8 cellular contexts compared by ENCODE assay signal in genomic region chr5:65481171-65481575, GRCh38. TPM values are rescaled to one million over a fixed set of nuclear protein-coding genes. Genes with fewer than 3 reads are reported as not detected.
A peak's percentile ranks its signal among the peaks of the same experiment; 100 is the strongest.
DNase-seq lines count a peak whose midpoint lies in the region; ATAC-seq and TF ChIP-seq lines count a peak whose summit lies in the region.

No MANE protein-coding gene starts in this region.

- whole genome bisulfite sequencing in GM23248 (ENCODE audit: low coverage in 1 of 2, low lambda C conversion rate in 2 of 2, missing lambda C conversion rate in 2 of 2), 2 experiments, result 0 to 1% methylated on average over 7 of the region's 7 CpGs
- 0 to 2% methylated on average over 7 of the region's 7 CpGs for WGBS in gastroesophageal sphincter (ENCODE audit: low coverage in 1 of 2), 2 donors

- H3K27me3 Mint-ChIP-seq in CD8-positive, alpha-beta T cell (ENCODE audit: low read depth), result no peaks in the 10 kb centered on the region

- no peak for TF ChIP-seq EP300 in gastroesophageal sphincter (IDR thresholded peaks at IDR 0.05)

- H3K4me2 ChIP-seq in GM23248 (ENCODE audit: unreplicated experiment), result peak overlapping the region; percentile 100

- peak overlapping the region; percentile 94 for H3K27ac Mint-ChIP-seq in CD8-positive, alpha-beta T cell

- CTCF ChIA-PET in CD8-positive, alpha-beta T cell (lab: Charles Lee), result interaction anchor here (0.6 to 2.0 kb wide), 6 partner anchors 166 to 671 kb away, joined by 3 to 8 read pairs (median 4); no protein-coding TSS in a partner anchor

- H3K4me3 Mint-ChIP-seq in CD8-positive, alpha-beta T cell, result peak overlapping the region; percentile 88

- H3K4me1 Mint-ChIP-seq in CD8-positive, alpha-beta T cell (ENCODE audit: low read depth), result peaks cover 16% of the 10 kb centered on the region

- in situ Hi-C loops in GM23248 (cut with MboI), result loop anchor here (5.0 to 25.0 kb wide), 4 partner anchors 386 to 844 kb away; no protein-coding TSS in a partner anchor

- H3K9me3 Mint-ChIP-seq in CD8-positive, alpha-beta T cell, result no peaks in the 10 kb centered on the region

- DNase-seq in CD8-positive, alpha-beta T cell, result no peak
- DNase-seq in GM23248, result peak; percentile 44
- no peak for DNase-seq in SJCRH30
- no peak for DNase-seq in CD1c-positive myeloid dendritic cell (ENCODE audit: extremely low spot score)
- DNase-seq in H4 (ENCODE audit: low spot score), result no peak
- no peak for DNase-seq in posterior cingulate gyrus

- peak overlapping the region; percentile 74 for H3K27ac ChIP-seq in CD8-positive, alpha-beta T cell (ENCODE audit: low read depth, low read length)
- H3K27ac ChIP-seq in GM23248, result peak overlapping the region; percentile 96
- H3K27ac ChIP-seq in SJCRH30, result peak overlapping the region; percentile 32
- H3K27ac ChIP-seq in gastroesophageal sphincter, result peak overlapping the region; percentile 86 to 100 (median 90)
- H3K27ac ChIP-seq in skin epidermis, result peak overlapping the region in 16 of 21 experiments; percentile 21 to 88 (median 74)

- no peak for TF ChIP-seq CTCF in CD8-positive, alpha-beta T cell (IDR thresholded peaks at IDR 0.05)
- no peak for TF ChIP-seq CTCF in gastroesophageal sphincter (IDR thresholded peaks at IDR 0.05)

- intact Hi-C loops in CD8-positive, alpha-beta T cell (cut with DNase I, micrococcal nuclease), result loop anchor here (2.0 to 5.0 kb wide), 5 partner anchors 81 to 1254 kb away; partner anchors contain the start of genes CENPK (in 2 of the 2), PPWD1 (in 2 of the 2) and TRIM23 (in 1 of the 2)
- intact Hi-C loops in posterior cingulate gyrus (cut with DNase I), result loop anchor here (5.0 to 10.0 kb wide), 3 partner anchors 376 to 846 kb away; no protein-coding TSS in a partner anchor

- POLR2A ChIA-PET in CD8-positive, alpha-beta T cell (lab: Charles Lee), result interaction anchor here (0.6 to 2.2 kb wide), 4 partner anchors 364 to 520 kb away, joined by 3 to 7 read pairs (median 4); no protein-coding TSS in a partner anchor

- peaks cover 54% of the 10 kb centered on the region for H3K79me2 ChIP-seq in GM23248 (ENCODE audit: insufficient read depth)

- no peaks in the 10 kb centered on the region for H3K9me2 ChIP-seq in GM23248 (ENCODE audit: insufficient read depth)

- H2AFZ ChIP-seq in GM23248, result peak overlapping the region; percentile 67

- no peaks in the 10 kb centered on the region for H3K9me3 ChIP-seq in CD8-positive, alpha-beta T cell (ENCODE audit: low read length)
- H3K9me3 ChIP-seq in GM23248 (ENCODE audit: low read depth) (no peaks in the 10 kb centered on the region), SJCRH30 (replicated peaks) (no peaks in the 10 kb centered on the region), gastroesophageal sphincter (no peaks in the 10 kb centered on the region)

- H3K9ac ChIP-seq in GM23248, result peak overlapping the region; percentile 92

- H3K36me3 ChIP-seq in CD8-positive, alpha-beta T cell (ENCODE audit: insufficient read depth, low read length), result no peaks in the 10 kb centered on the region
- H3K36me3 ChIP-seq in GM23248 (ENCODE audit: low read depth) (no peaks in the 10 kb centered on the region), SJCRH30 (no peaks in the 10 kb centered on the region), gastroesophageal sphincter (no peaks in the 10 kb centered on the region)

- peak overlapping the region; percentile 71 for H3K4me3 ChIP-seq in CD8-positive, alpha-beta T cell (ENCODE audit: low read depth, low read length)
- H3K4me3 ChIP-seq in GM23248 (peak overlapping the region; percentile 99), SJCRH30 (peak overlapping the region; percentile 62), gastroesophageal sphincter (peak overlapping the region; percentile 59 to 95), skin epidermis (peak overlapping the region; percentile 35 to 66 (median 46))

- H4K20me1 ChIP-seq in GM23248 (ENCODE audit: insufficient read depth), result no peaks in the 10 kb centered on the region

- ATAC-seq in CD8-positive, alpha-beta T cell, result no peak
- ATAC-seq in gastroesophageal sphincter, result no peak

- no peaks in the 10 kb centered on the region for H3K27me3 ChIP-seq in CD8-positive, alpha-beta T cell (ENCODE audit: insufficient read depth, low read length)
- no peaks in the 10 kb centered on the region for H3K27me3 ChIP-seq in GM23248 (replicated peaks; ENCODE audit: insufficient read depth)
- H3K27me3 ChIP-seq in SJCRH30, result no peaks in the 10 kb centered on the region
- no peaks in the 10 kb centered on the region for H3K27me3 ChIP-seq in gastroesophageal sphincter

- no peak for TF ChIP-seq POLR2A in gastroesophageal sphincter (IDR thresholded peaks at IDR 0.05)

- peaks cover 44% of the 10 kb centered on the region for H3F3A ChIP-seq in GM23248 (ENCODE audit: insufficient read depth)

- H3K4me1 ChIP-seq in CD8-positive, alpha-beta T cell (ENCODE audit: insufficient read depth, low read length), result peaks cover 11% of the 10 kb centered on the region
- H3K4me1 ChIP-seq in GM23248 (ENCODE audit: insufficient read depth) (peaks cover 32% of the 10 kb centered on the region), SJCRH30 (no peaks in the 10 kb centered on the region), gastroesophageal sphincter (peaks cover 0 to 33% (median 6%) of the 10 kb centered on the region in 3 donors)

- peaks cover 17% of the 10 kb centered on the region for H3K36me3 Mint-ChIP-seq in CD8-positive, alpha-beta T cell

RNA-seq across cellular contexts. Expression of gene ADAMTS6, which starts 0.5 kb away (rescaled TPM):
- 1 to 10 TPM; 4.0 to 4.3 TPM for total RNA-seq in CD8-positive, alpha-beta T cell
- 62.5 and 76.0 TPM in 2 replicates for total RNA-seq in GM23248 (2014; rRNA removed; shearing (Covaris generic))
- 7.9 and 10.1 TPM in 2 replicates for polyA plus RNA-seq in GM23248 (2016; fragmentation: Nextera tagmentation; extraction: Ambion mirVana)
- 6.0 and 7.2 TPM in 2 replicates for total RNA-seq in SJCRH30 (2014; rRNA removed; shearing (Covaris generic))
- 10 to 100 TPM in 2 of 4 donors, 1 to 10 TPM in 2; 2.6 to 25.2 (median 12.3) TPM for total RNA-seq in gastroesophageal sphincter
- 1.7 and 2.1 TPM in 2 replicates for total RNA-seq in H4 (2014; rRNA removed; shearing (Covaris generic))

Comparison
In these comparisons a context has a peak if more than half of its experiments do, and no peak if none do; other contexts are left out.
1. H3K27ac ChIP-seq: peak in every context shown above with its lines; median percentile 96 in GM23248; 90 in gastroesophageal sphincter; 74 in CD8-positive, alpha-beta T cell; 74 in skin epidermis; 32 in SJCRH30.
2. H3K4me3 ChIP-seq: peak in every context shown above with its lines; median percentile 99 in GM23248; 77 in gastroesophageal sphincter; 71 in CD8-positive, alpha-beta T cell; 62 in SJCRH30; 46 in skin epidermis.